In genomic region chr20:47708953-47709833, GRCh38 we compare ENCODE assay signal across 14 cellular contexts.
"Had no signal": no experiment of that assay in that cellular context is flagged by ENCODE, and none has a peak within 500 bp of the region (broad histone marks: within the 10 kb centered on the region; RNA-seq: fewer than 3 reads in every experiment).

No MANE protein-coding gene starts in this region.

- DNase-seq: activated CD4-positive, alpha-beta T cell treated with anti-CD3 and anti-CD28 coated beads, Interleukin-2, amount 50 U/mL, for 4 hours; activated CD4-positive, CD25-positive, alpha-beta regulatory T cell treated with anti-CD3 and anti-CD28 coated beads, Interleukin-2, amount 50 U/mL, for 72 hours; activated effector memory CD4-positive, alpha-beta T cell treated with Interleukin-2 at 50 U/mL for 16 hours; activated T-cell treated with anti-CD3 and anti-CD28 coated beads, Interleukin-2, amount 50 U/mL, for 1 hour; amniotic stem cell; body of pancreas; effector memory CD8-positive, alpha-beta T cell; left ventricle myocardium inferior; mesenchymal stem cell; pancreas; thyroid gland had no signal

- H3K27me3 ChIP-seq: body of pancreas, neural progenitor cell, pancreas, thyroid gland, vagina had no signal

- H3K4me2 ChIP-seq: neural progenitor cell had no signal

- ATAC-seq: activated naive CD4-positive, alpha-beta T cell treated with anti-CD3 and anti-CD28 coated beads, Interleukin-2, amount 50 U/mL, for 72 hours; body of pancreas; effector memory CD8-positive, alpha-beta T cell; pancreas had no signal

- H2AFZ ChIP-seq: neural progenitor cell had no signal

- H3K36me3 ChIP-seq: left ventricle myocardium inferior, neural progenitor cell, pancreas, thyroid gland, vagina had no signal

- H3K4me3 Mint-ChIP-seq: effector memory CD8-positive, alpha-beta T cell; neural progenitor cell had no signal

- H3K36me3 Mint-ChIP-seq: activated naive CD4-positive, alpha-beta T cell treated with anti-CD3 and anti-CD28 coated beads, Interleukin-2, amount 50 U/mL, for 72 hours had no signal

- H3K4me3 ChIP-seq: body of pancreas, left ventricle myocardium inferior, neural progenitor cell, pancreas, thyroid gland, vagina had no signal

- H3K9me3 ChIP-seq: body of pancreas, left ventricle myocardium inferior, pancreas, thyroid gland, vagina had no signal

- H3K27ac Mint-ChIP-seq: activated naive CD4-positive, alpha-beta T cell treated with anti-CD3 and anti-CD28 coated beads, Interleukin-2, amount 50 U/mL, for 72 hours; effector memory CD8-positive, alpha-beta T cell; neural progenitor cell had no signal

- H3K9me3 Mint-ChIP-seq: activated naive CD4-positive, alpha-beta T cell treated with anti-CD3 and anti-CD28 coated beads, Interleukin-2, amount 50 U/mL, for 72 hours; effector memory CD8-positive, alpha-beta T cell; neural progenitor cell had no signal

- H3K27ac ChIP-seq: body of pancreas, left ventricle myocardium inferior, neural progenitor cell, pancreas, thyroid gland, vagina had no signal

- H3K9ac ChIP-seq: neural progenitor cell had no signal
